12 cellular contexts compared by ENCODE assay signal in the genomic region with DNA sequence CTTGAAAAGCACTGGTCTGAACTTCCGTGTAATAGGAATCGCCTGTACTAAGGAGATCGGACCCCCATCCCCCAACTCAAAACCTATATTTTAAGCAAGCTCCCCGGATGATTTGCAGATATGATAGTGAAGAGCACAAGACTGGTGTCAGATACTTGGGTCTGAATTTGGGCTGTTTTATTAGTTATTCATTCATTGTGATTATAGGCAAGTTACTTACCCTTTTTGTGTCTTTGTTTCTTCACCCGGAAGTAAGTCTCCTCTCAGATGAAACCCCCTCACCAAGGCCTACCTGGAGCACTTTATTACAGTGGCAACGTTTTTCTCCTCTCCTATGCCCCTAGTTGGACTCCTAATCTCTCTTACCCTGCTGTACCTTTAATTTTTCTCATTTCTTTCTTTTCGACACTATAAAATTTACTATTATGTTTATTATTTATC. TPM values are rescaled to one million over a fixed set of nuclear protein-coding genes. Genes with fewer than 3 reads are reported as not detected.
DNase-seq lines count a peak whose midpoint lies in the region; ATAC-seq and TF ChIP-seq lines count a peak whose summit lies in the region.
"Had no signal": no experiment of that assay in that cellular context is flagged by ENCODE, and none has a peak within 500 bp of the region (broad histone marks: within the 10 kb centered on the region; RNA-seq: fewer than 3 reads in every experiment).

No MANE protein-coding gene starts in this region.

- no peak overlapping the region for H3K27ac ChIP-seq in foreskin keratinocyte
- H3K27ac ChIP-seq: coronary artery, vagina had no signal

- DNase-seq in activated T-cell treated with anti-CD3 and anti-CD28 coated beads, Interleukin-2, amount 50 U/mL, for 4 hours: no peak
- no peak for DNase-seq in activated T-cell treated with anti-CD3 and anti-CD28 coated beads, Interleukin-2, amount 50 U/mL, for 1 hour
- no peak for DNase-seq in stimulated activated naive B cell treated with anti-CD40 and anti-IgM and Interleukin-4, amounts not matched to agents 10 μg/mL and 1 μg/mL and 100 μg/mL, for 72 hours
- DNase-seq in H4 (ENCODE audit: low spot score) (no peak), foreskin keratinocyte (no peak), HuH-7.5 (ENCODE audit: low spot score) (no peak)
- DNase-seq: DMS79 treated with DMSO at 0.1 percent for 48 hours had no signal

- H3K4me3 Mint-ChIP-seq in activated T-cell treated with anti-CD3 and anti-CD28 coated beads, Interleukin-2, amount 50 U/mL, for 4 hours: peak overlapping the region; percentile 72
- H3K4me3 Mint-ChIP-seq in activated naive CD8-positive, alpha-beta T cell: peak overlapping the region; percentile 52
- peak overlapping the region; percentile 60 to 71 for H3K4me3 Mint-ChIP-seq in stimulated activated naive B cell treated with anti-CD40 and anti-IgM and Interleukin-4, amounts not matched to agents 10 μg/mL and 1 μg/mL and 100 μg/mL, for 72 hours

- H3K36me3 Mint-ChIP-seq in activated T-cell treated with anti-CD3 and anti-CD28 coated beads, Interleukin-2, amount 50 U/mL, for 4 hours (ENCODE audit: insufficient read depth): peaks cover 3% of the 10 kb centered on the region
- H3K36me3 Mint-ChIP-seq in activated naive CD8-positive, alpha-beta T cell: no peaks in the 10 kb centered on the region
- H3K36me3 Mint-ChIP-seq in stimulated activated naive B cell treated with anti-CD40 and anti-IgM and Interleukin-4, amounts not matched to agents 10 μg/mL and 1 μg/mL and 100 μg/mL, for 72 hours: peaks cover 30 to 48% of the 10 kb centered on the region in 2 donors

- no peaks in the 10 kb centered on the region for H3K9me3 Mint-ChIP-seq in activated T-cell treated with anti-CD3 and anti-CD28 coated beads, Interleukin-2, amount 50 U/mL, for 4 hours
- no peaks in the 10 kb centered on the region for H3K9me3 Mint-ChIP-seq in activated naive CD8-positive, alpha-beta T cell (ENCODE audit: low read depth)
- peaks cover 0 to 5% of the 10 kb centered on the region in 2 donors for H3K9me3 Mint-ChIP-seq in stimulated activated naive B cell treated with anti-CD40 and anti-IgM and Interleukin-4, amounts not matched to agents 10 μg/mL and 1 μg/mL and 100 μg/mL, for 72 hours

- peaks cover 46% of the 10 kb centered on the region for H3K4me1 Mint-ChIP-seq in activated T-cell treated with anti-CD3 and anti-CD28 coated beads, Interleukin-2, amount 50 U/mL, for 4 hours (ENCODE audit: low read depth)
- peaks cover 45% of the 10 kb centered on the region for H3K4me1 Mint-ChIP-seq in activated naive CD8-positive, alpha-beta T cell (ENCODE audit: low read depth)
- H3K4me1 Mint-ChIP-seq in stimulated activated naive B cell treated with anti-CD40 and anti-IgM and Interleukin-4, amounts not matched to agents 10 μg/mL and 1 μg/mL and 100 μg/mL, for 72 hours: peaks cover 47 to 59% of the 10 kb centered on the region in 2 donors

- no peaks in the 10 kb centered on the region for H3K4me1 ChIP-seq in foreskin keratinocyte
- H3K4me1 ChIP-seq: vagina had no signal

- H3K27me3 ChIP-seq in foreskin keratinocyte: no peaks in the 10 kb centered on the region
- H3K27me3 ChIP-seq: vagina had no signal

- no peak for TF ChIP-seq CTCF in foreskin keratinocyte (conservative IDR thresholded peaks at IDR 0.05)

- no peaks in the 10 kb centered on the region for H3K27me3 Mint-ChIP-seq in activated T-cell treated with anti-CD3 and anti-CD28 coated beads, Interleukin-2, amount 50 U/mL, for 4 hours (ENCODE audit: low read depth)
- H3K27me3 Mint-ChIP-seq in activated naive CD8-positive, alpha-beta T cell: no peaks in the 10 kb centered on the region
- H3K27me3 Mint-ChIP-seq in stimulated activated naive B cell treated with anti-CD40 and anti-IgM and Interleukin-4, amounts not matched to agents 10 μg/mL and 1 μg/mL and 100 μg/mL, for 72 hours: no peaks in the 10 kb centered on the region

- ATAC-seq in activated T-cell treated with anti-CD3 and anti-CD28 coated beads, Interleukin-2, amount 50 U/mL, for 4 hours: no peak
- ATAC-seq in HG03097 (IDR thresholded peaks at IDR 0.05; ENCODE audit: low FRiP score, unreplicated experiment): peak; percentile 7
- no peak for ATAC-seq in stimulated activated naive B cell treated with anti-CD40 and anti-IgM and Interleukin-4, amounts not matched to agents 10 μg/mL and 1 μg/mL and 100 μg/mL, for 72 hours (replicated peaks)
- ATAC-seq in foreskin keratinocyte: no peak

- peak overlapping the region; percentile 70 for H3K27ac Mint-ChIP-seq in activated naive CD8-positive, alpha-beta T cell
- H3K27ac Mint-ChIP-seq in stimulated activated naive B cell treated with anti-CD40 and anti-IgM and Interleukin-4, amounts not matched to agents 10 μg/mL and 1 μg/mL and 100 μg/mL, for 72 hours: peak overlapping the region; percentile 90

RNA-seq across cellular contexts. Expression of a gene that starts 17.4 kb away (rescaled TPM):
- 1 to 10 TPM; 1.3 to 3.7 (median 2.7) TPM for total RNA-seq in activated T-cell treated with anti-CD3 and anti-CD28 coated beads, Interleukin-2, amount 50 U/mL, for 4 hours
- total RNA-seq in H4 (2014; rRNA removed; shearing (Covaris generic)): not detected in 2 replicates
- not detected in 2 replicates for total RNA-seq in foreskin keratinocyte
- not detected in 2 replicates for polyA plus RNA-seq in foreskin keratinocyte
- total RNA-seq: lung microvascular endothelial cell, vagina had no signal

RNA-seq across cellular contexts. Expression of a gene that starts 30.6 kb away (rescaled TPM):
- total RNA-seq in activated T-cell treated with anti-CD3 and anti-CD28 coated beads, Interleukin-2, amount 50 U/mL, for 4 hours: 10 to 100 TPM in 2 of 3 donors, 1 to 10 TPM in 1; 9.2 to 13.3 (median 10.2) TPM
- total RNA-seq in H4 (2014; rRNA removed; shearing (Covaris generic)): 8.3 and 11.6 TPM in 2 replicates
- total RNA-seq in foreskin keratinocyte: 8.9 and 10.2 TPM in 2 replicates
- 2.4 and 3.3 TPM in 2 replicates for polyA plus RNA-seq in foreskin keratinocyte
